ENCODE assay signal across 8 cellular contexts in genomic region chr2:101309211-101309700, GRCh38. TPM values are rescaled to one million over a fixed set of nuclear protein-coding genes. Genes with fewer than 3 reads are reported as not detected.
DNase-seq lines count a peak whose midpoint lies in the region; ATAC-seq and TF ChIP-seq lines count a peak whose summit lies in the region.

No MANE protein-coding gene starts in this region.

- H3K27me3 ChIP-seq in lung (ENCODE audit: control insufficient read depth, insufficient read depth) (no peaks in the 10 kb centered on the region), testis (no peaks in the 10 kb centered on the region)

- H3K4me1 Mint-ChIP-seq in activated CD8-positive, alpha-beta memory T cell treated with anti-CD3 and anti-CD28 coated beads, Interleukin-2, amount 10 ng/mL, durations not matched to agents 7 days and 5 days = peaks cover 55% of the 10 kb centered on the region
- H3K4me1 Mint-ChIP-seq in activated naive CD8-positive, alpha-beta T cell treated with anti-CD3 and anti-CD28 coated beads, Interleukin-2, amount 50 U/mL, for 24 hours = peaks cover 72% of the 10 kb centered on the region

- H3K4me3 ChIP-seq in lung (peak overlapping the region; percentile 92), testis (peak overlapping the region; percentile 90 to 92)

- H3K4me1 ChIP-seq in lung (ENCODE audit: control insufficient read depth in 2 of 2, insufficient read depth in 2 of 2, low read length in 2 of 2) (peaks cover 6 to 14% of the 10 kb centered on the region in 2 donors), testis (peaks cover 8% of the 10 kb centered on the region)

- peak overlapping the region; percentile 94 for H3K4me3 Mint-ChIP-seq in activated CD8-positive, alpha-beta memory T cell treated with anti-CD3 and anti-CD28 coated beads, Interleukin-2, amount 10 ng/mL, durations not matched to agents 7 days and 5 days
- H3K4me3 Mint-ChIP-seq in activated naive CD8-positive, alpha-beta T cell treated with anti-CD3 and anti-CD28 coated beads, Interleukin-2, amount 50 U/mL, for 24 hours = peak overlapping the region; percentile 89

- no peak for TF ChIP-seq CTCF in lung (IDR thresholded peaks at IDR 0.05; ENCODE audit: control extremely low read depth, extremely low read depth)
- TF ChIP-seq CTCF in testis (IDR thresholded peaks at IDR 0.05) = no peak

- no peaks in the 10 kb centered on the region for H3K9me3 ChIP-seq in lung (ENCODE audit: control insufficient read depth in 2 of 2, insufficient read depth in 1 of 2, low read length in 1 of 2)
- H3K9me3 ChIP-seq in testis = no peaks in the 10 kb centered on the region

- no peak for TF ChIP-seq POLR2A in testis (IDR thresholded peaks at IDR 0.05)

- no peaks in the 10 kb centered on the region for H3K9me3 Mint-ChIP-seq in activated CD8-positive, alpha-beta memory T cell treated with anti-CD3 and anti-CD28 coated beads, Interleukin-2, amount 10 ng/mL, durations not matched to agents 7 days and 5 days (ENCODE audit: low read depth)
- no peaks in the 10 kb centered on the region for H3K9me3 Mint-ChIP-seq in activated naive CD8-positive, alpha-beta T cell treated with anti-CD3 and anti-CD28 coated beads, Interleukin-2, amount 50 U/mL, for 24 hours

- H3K27ac Mint-ChIP-seq in activated CD8-positive, alpha-beta memory T cell treated with anti-CD3 and anti-CD28 coated beads, Interleukin-2, amount 10 ng/mL, durations not matched to agents 7 days and 5 days = peak overlapping the region; percentile 97
- peak overlapping the region; percentile 95 for H3K27ac Mint-ChIP-seq in activated naive CD8-positive, alpha-beta T cell treated with anti-CD3 and anti-CD28 coated beads, Interleukin-2, amount 50 U/mL, for 24 hours

- ATAC-seq in activated CD8-positive, alpha-beta memory T cell treated with anti-CD3 and anti-CD28 coated beads, Interleukin-2, amount 10 ng/mL, durations not matched to agents 7 days and 5 days = no peak
- no peak for ATAC-seq in activated naive CD8-positive, alpha-beta T cell treated with anti-CD3 and anti-CD28 coated beads, Interleukin-2, amount 50 U/mL, for 24 hours
- ATAC-seq in lung (ENCODE audit: insufficient read depth, low FRiP score) (no peak), HG03108 (IDR thresholded peaks at IDR 0.05; ENCODE audit: unreplicated experiment) (no peak), HG03095 (IDR thresholded peaks at IDR 0.05; ENCODE audit: unreplicated experiment) (no peak)

- no peaks in the 10 kb centered on the region for H3K27me3 Mint-ChIP-seq in activated CD8-positive, alpha-beta memory T cell treated with anti-CD3 and anti-CD28 coated beads, Interleukin-2, amount 10 ng/mL, durations not matched to agents 7 days and 5 days
- no peaks in the 10 kb centered on the region for H3K27me3 Mint-ChIP-seq in activated naive CD8-positive, alpha-beta T cell treated with anti-CD3 and anti-CD28 coated beads, Interleukin-2, amount 50 U/mL, for 24 hours

- DNase-seq in activated CD8-positive, alpha-beta memory T cell treated with anti-CD3 and anti-CD28 coated beads, Interleukin-2, amount 10 ng/mL, durations not matched to agents 7 days and 5 days = no peak
- no peak for DNase-seq in activated CD8-positive, alpha-beta memory T cell treated with anti-CD3 and anti-CD28 coated beads for 24 hours
- DNase-seq in activated naive CD8-positive, alpha-beta T cell treated with anti-CD3 and anti-CD28 coated beads, Interleukin-2, amount 50 U/mL, for 24 hours = no peak
- no peak for DNase-seq in lung (ENCODE audit: low spot score)
- DNase-seq in testis = no peak
- DNase-seq in stimulated activated naive CD4-positive, alpha-beta T cell (lab: John Stamatoyannopoulos, UW) = no peak

- intact Hi-C loops in testis (cut with DNase I; ENCODE audit: low total_unique reads) = no loop called here

- H3K36me3 Mint-ChIP-seq in activated CD8-positive, alpha-beta memory T cell treated with anti-CD3 and anti-CD28 coated beads, Interleukin-2, amount 10 ng/mL, durations not matched to agents 7 days and 5 days = peaks cover 25% of the 10 kb centered on the region
- H3K36me3 Mint-ChIP-seq in activated naive CD8-positive, alpha-beta T cell treated with anti-CD3 and anti-CD28 coated beads, Interleukin-2, amount 50 U/mL, for 24 hours (ENCODE audit: low read depth) = peaks cover 17% of the 10 kb centered on the region

- H3K36me3 ChIP-seq in lung (ENCODE audit: control insufficient read depth in 2 of 2, insufficient read depth in 2 of 2, low read length in 2 of 2) (peaks cover 0 to 2% of the 10 kb centered on the region in 2 donors), testis (ENCODE audit: low read depth, missing control alignments) (no peaks in the 10 kb centered on the region)

- 69 to 80% methylated on average over 6 of the region's 6 CpGs for WGBS in lung, 2 donors
- 37 to 67% methylated on average over 6 of the region's 6 CpGs for WGBS in testis, 2 donors

- CTCF ChIA-PET in activated CD8-positive, alpha-beta memory T cell treated with anti-CD3 and anti-CD28 coated beads, Interleukin-2, amount 10 ng/mL, durations not matched to agents 7 days and 5 days (lab: Charles Lee) = interaction anchor here (0.7 to 4.2 kb wide), 7 partner anchors 13 to 1132 kb away, joined by 3 to 39 read pairs (median 6); partner anchors contain the start of gene CNOT11

- H3K27ac ChIP-seq in lung (ENCODE audit: low read depth in 1 of 2, low read length in 1 of 2) = peak overlapping the region in 1 of 2 donors; percentile 96
- peak overlapping the region; percentile 92 to 93 for H3K27ac ChIP-seq in testis

RNA-seq across cellular contexts. Expression of gene RNF149, which starts 0.8 kb away (rescaled TPM):
- total RNA-seq in activated CD8-positive, alpha-beta memory T cell treated with anti-CD3 and anti-CD28 coated beads, Interleukin-2, amount 10 ng/mL, durations not matched to agents 7 days and 5 days = 100 to 1,000 TPM in 1 of 2 experiments, 10 to 100 TPM in 1; 72.3 to 100 TPM
- total RNA-seq in lung (100 to 1,000 TPM in 1 of 2 donors, 10 to 100 TPM in 1; 92.2 to 106 TPM), testis (100 to 1,000 TPM in 1 of 2 donors, 10 to 100 TPM in 1; 95.0 to 107 TPM)
- polyA plus RNA-seq in lung (10 to 100 TPM; 46.7 to 94.5 TPM), testis (ENCODE audit: insufficient read depth, low read depth, low replicate concordance) (58.0 TPM)

RNA-seq across cellular contexts. Expression of gene CNOT11, which starts 56.6 kb away (rescaled TPM):
- total RNA-seq in activated CD8-positive, alpha-beta memory T cell treated with anti-CD3 and anti-CD28 coated beads, Interleukin-2, amount 10 ng/mL, durations not matched to agents 7 days and 5 days = 10 to 100 TPM; 57.4 to 71.9 TPM
- total RNA-seq in lung (10 to 100 TPM; 23.7 to 32.5 TPM), testis (10 to 100 TPM; 43.7 to 45.7 TPM)
- polyA plus RNA-seq in lung (10 to 100 TPM; 16.4 to 23.7 TPM), testis (ENCODE audit: insufficient read depth, low read depth, low replicate concordance) (81.1 TPM)
